Comparison of ENCODE assay signal across 15 cellular contexts in the genomic region with DNA sequence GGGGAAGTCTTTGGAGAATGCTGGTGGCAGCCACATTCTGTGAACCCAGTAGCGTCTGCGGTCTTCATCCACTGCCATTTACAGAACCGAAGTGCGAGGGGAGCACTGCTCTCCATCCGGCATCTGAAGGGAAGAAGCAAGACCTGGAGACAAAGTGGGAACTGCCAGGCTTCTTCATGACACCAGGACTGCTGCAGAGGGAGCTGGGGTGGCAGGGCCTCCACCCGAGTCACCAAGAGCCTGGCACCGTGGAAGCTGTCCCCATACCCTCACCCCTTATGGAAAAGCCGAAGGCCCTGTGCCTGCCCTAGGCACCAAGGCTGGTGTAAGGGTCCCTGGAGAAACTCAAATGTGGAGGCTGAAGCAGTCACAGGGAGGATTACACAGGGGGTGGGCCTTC.
DNase-seq lines count a peak whose midpoint lies in the region; ATAC-seq and TF ChIP-seq lines count a peak whose summit lies in the region.
"Had no signal": no experiment of that assay in that cellular context is flagged by ENCODE, and none has a peak within 500 bp of the region (broad histone marks: within the 10 kb centered on the region; RNA-seq: fewer than 3 reads in every experiment).

No MANE protein-coding gene starts in this region.

- intact Hi-C loops in Right ventricle myocardium inferior (cut with DNase I) (no loop called here), upper lobe of right lung (cut with DNase I) (no loop called here)

- no peak overlapping the region for H3K27ac ChIP-seq in right atrium auricular region
- no peak overlapping the region for H3K27ac ChIP-seq in RWPE2 (ENCODE audit: poor library complexity, severe bottlenecking)
- no peak overlapping the region for H3K27ac ChIP-seq in endodermal cell (ENCODE audit: low read depth, low read length)
- no peak overlapping the region for H3K27ac ChIP-seq in upper lobe of right lung
- H3K27ac ChIP-seq: KMS-11, RWPE1 had no signal

- H3K4me3 Mint-ChIP-seq in endodermal cell: no peak overlapping the region

- 94 to 98% methylated on average over 5 to 8 of the region's 8 CpGs for WGBS in endodermal cell (ENCODE audit: insufficient coverage in 1 of 2, insufficient read length in 1 of 2), 2 experiments

- no peak for TF ChIP-seq CTCF in right atrium auricular region (IDR thresholded peaks at IDR 0.05)
- no peak for TF ChIP-seq CTCF in RWPE2 (IDR thresholded peaks at IDR 0.05; ENCODE audit: poor library complexity, severe bottlenecking)
- no peak for TF ChIP-seq CTCF in endodermal cell (conservative IDR thresholded peaks at IDR 0.05)
- TF ChIP-seq CTCF in upper lobe of right lung (IDR thresholded peaks at IDR 0.05): no peak

- H3K9me3 ChIP-seq in right atrium auricular region (no peaks in the 10 kb centered on the region), RWPE2 (ENCODE audit: severe bottlenecking) (no peaks in the 10 kb centered on the region), endodermal cell (ENCODE audit: control insufficient read depth, low read length) (no peaks in the 10 kb centered on the region), upper lobe of right lung (no peaks in the 10 kb centered on the region)

- peaks cover 3% of the 10 kb centered on the region for H3K4me1 Mint-ChIP-seq in endodermal cell

- ATAC-seq in Right ventricle myocardium inferior (no peak), RWPE2 (ENCODE audit: low read depth) (no peak), upper lobe of right lung (no peak)

- H3K27me3 Mint-ChIP-seq in endodermal cell (ENCODE audit: insufficient read depth): peaks cover 39% of the 10 kb centered on the region

- DNase-seq in Right ventricle myocardium inferior (ENCODE audit: missing footprints) (peak; percentile 9), right atrium auricular region (ENCODE audit: low spot score) (no peak), RWPE2 (ENCODE audit: low spot score) (peak; percentile 22), endodermal cell (peak; percentile 27), upper lobe of right lung (peak; percentile 34), epidermal melanocyte (ENCODE audit: insufficient read length, low spot score) (no peak), cortex of kidney (lab: John Stamatoyannopoulos, UW) (no peak)
- DNase-seq: ACHN; CD4-positive, alpha-beta memory T cell; DND-41; GDM1; NCI-H1092 treated with DMSO at 0.1 percent for 48 hours; NCI-H1694 treated with DMSO at 0.1 percent for 48 hours had no signal

- no peaks in the 10 kb centered on the region for H3K9me3 Mint-ChIP-seq in endodermal cell
- H3K9me3 Mint-ChIP-seq: CD4-positive, alpha-beta memory T cell had no signal

- no peaks in the 10 kb centered on the region for H3K36me3 Mint-ChIP-seq in endodermal cell (ENCODE audit: low read depth)
- H3K36me3 Mint-ChIP-seq: CD4-positive, alpha-beta memory T cell had no signal

- no peak overlapping the region for H3K27ac Mint-ChIP-seq in endodermal cell
- H3K27ac Mint-ChIP-seq: CD4-positive, alpha-beta memory T cell had no signal

- no peak overlapping the region for H3K9ac ChIP-seq in endodermal cell (ENCODE audit: extremely low read depth, low read length, poor library complexity, severe bottlenecking)
- H3K9ac ChIP-seq: KMS-11 had no signal

- H3K36me3 ChIP-seq in right atrium auricular region: no peaks in the 10 kb centered on the region
- no peaks in the 10 kb centered on the region for H3K36me3 ChIP-seq in RWPE2 (ENCODE audit: low read depth)
- H3K36me3 ChIP-seq in endodermal cell (ENCODE audit: control insufficient read depth, insufficient read depth, low read length): no peaks in the 10 kb centered on the region
- no peaks in the 10 kb centered on the region for H3K36me3 ChIP-seq in upper lobe of right lung

- H3K27me3 ChIP-seq in right atrium auricular region (no peaks in the 10 kb centered on the region), RWPE2 (ENCODE audit: insufficient read depth, poor library complexity, severe bottlenecking) (peaks cover 59% of the 10 kb centered on the region), endodermal cell (ENCODE audit: control insufficient read depth, insufficient read depth, low read length, poor library complexity, severe bottlenecking) (peaks cover 34% of the 10 kb centered on the region), upper lobe of right lung (peaks cover 60% of the 10 kb centered on the region)

- H3K4me1 ChIP-seq in right atrium auricular region (peaks cover 0 to 15% of the 10 kb centered on the region in 2 donors), RWPE2 (ENCODE audit: insufficient read depth, poor library complexity, severe bottlenecking) (no peaks in the 10 kb centered on the region), endodermal cell (ENCODE audit: control insufficient read depth, insufficient read depth, low read length) (peaks cover 5% of the 10 kb centered on the region), upper lobe of right lung (peaks cover 14% of the 10 kb centered on the region)

- H3K4me3 ChIP-seq in right atrium auricular region (no peak overlapping the region), RWPE2 (ENCODE audit: severe bottlenecking) (no peak overlapping the region), endodermal cell (ENCODE audit: low read length) (no peak overlapping the region), upper lobe of right lung (no peak overlapping the region)

Comparison
In these comparisons a context has a peak if more than half of its experiments do, and no peak if none do; other contexts are left out.
1. DNase-seq: peak in Right ventricle myocardium inferior (single experiment), RWPE2 (single experiment), endodermal cell (single experiment) and upper lobe of right lung (single experiment); none in right atrium auricular region (single experiment), epidermal melanocyte (single experiment) and cortex of kidney (single experiment).